Comparison of ENCODE assay signal across 10 cellular contexts in the genomic region with DNA sequence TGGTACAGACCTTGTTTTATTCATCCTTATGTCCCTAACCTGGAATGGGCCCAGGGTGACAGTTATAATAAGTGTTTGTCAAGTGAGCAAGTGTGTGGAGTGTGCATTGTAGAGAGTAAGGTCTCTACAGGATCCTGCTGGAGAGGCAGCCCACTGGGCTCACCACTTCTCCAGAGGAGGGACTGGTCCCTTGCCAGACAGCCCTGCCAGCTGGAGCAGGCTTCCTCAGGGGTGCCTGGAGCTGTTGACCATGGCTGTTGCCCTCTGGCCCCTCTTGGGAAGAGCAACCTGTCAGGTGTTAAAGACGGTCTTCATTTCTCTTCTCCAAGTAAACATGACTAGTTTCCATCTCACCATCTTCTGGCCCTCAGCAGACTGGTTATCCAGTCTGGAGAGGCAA. TPM values are rescaled to one million over a fixed set of nuclear protein-coding genes. Genes with fewer than 3 reads are reported as not detected.
DNase-seq lines count a peak whose midpoint lies in the region; ATAC-seq and TF ChIP-seq lines count a peak whose summit lies in the region.
"Had no signal": no experiment of that assay in that cellular context is flagged by ENCODE, and none has a peak within 500 bp of the region (broad histone marks: within the 10 kb centered on the region; RNA-seq: fewer than 3 reads in every experiment).

No MANE protein-coding gene starts in this region.

- H3K4me1 ChIP-seq in BLaER1: peaks cover 99% of the 10 kb centered on the region
- H3K4me1 ChIP-seq in endodermal cell (ENCODE audit: control insufficient read depth, insufficient read depth, low read length): no peaks in the 10 kb centered on the region

- intact Hi-C loops in CD4-positive, alpha-beta T cell (cut with DNase I, micrococcal nuclease): loop anchor here (5.0 kb wide), 2 partner anchors 48 to 58 kb away; no protein-coding TSS in a partner anchor

- H3K27ac ChIP-seq in BLaER1 (peak overlapping the region; percentile 58; the same call in 1 of the 2 replicates), endodermal cell (ENCODE audit: low read depth, low read length) (no peak overlapping the region)
- H3K27ac ChIP-seq in CD4-positive, alpha-beta T cell (ENCODE audit: low read depth, low read length): peak overlapping the region; percentile 70

- H3K9ac ChIP-seq in BLaER1: 0 out of 2 replicates have a peak overlapping the region, but pooled peaks have one; percentile 37
- no peak overlapping the region for H3K9ac ChIP-seq in endodermal cell (ENCODE audit: extremely low read depth, low read length, poor library complexity, severe bottlenecking)

- H3K4me1 Mint-ChIP-seq in CD4-positive, alpha-beta T cell (ENCODE audit: low read depth): peaks cover 98% of the 10 kb centered on the region
- H3K4me1 Mint-ChIP-seq in activated T-helper 17 cell treated with anti-CD3 and anti-CD28 coated beads, Interleukin-2, amount 50 U/mL, for 72 hours: peaks cover 60% of the 10 kb centered on the region
- H3K4me1 Mint-ChIP-seq in nephron (peaks cover 29% of the 10 kb centered on the region), endodermal cell (peaks cover 4% of the 10 kb centered on the region)

- H3K27me3 Mint-ChIP-seq in CD4-positive, alpha-beta T cell: no peaks in the 10 kb centered on the region
- no peaks in the 10 kb centered on the region for H3K27me3 Mint-ChIP-seq in activated T-helper 17 cell treated with anti-CD3 and anti-CD28 coated beads, Interleukin-2, amount 50 U/mL, for 72 hours
- H3K27me3 Mint-ChIP-seq in nephron (ENCODE audit: low read depth) (no peaks in the 10 kb centered on the region), endodermal cell (ENCODE audit: insufficient read depth) (no peaks in the 10 kb centered on the region)

- 89 to 100% methylated on average over 1 of the region's 1 CpG for WGBS in endodermal cell (ENCODE audit: insufficient coverage in 1 of 2, insufficient read length in 1 of 2), 2 experiments

- CTCF ChIA-PET in CD4-positive, alpha-beta T cell (lab: Charles Lee): interaction anchor here (1.1 to 2.6 kb wide), 3 partner anchors 20 to 60 kb away, joined by 3 to 9 read pairs (median 4); a partner anchor contains a TSS

- POLR2A ChIA-PET in CD4-positive, alpha-beta T cell (lab: Charles Lee): interaction anchor here (1.3 to 25.5 kb wide), 7 partner anchors 9 to 59 kb away, joined by 5 to 1045 read pairs (median 188); a partner anchor contains a TSS

- H3K27me3 ChIP-seq in BLaER1: no peaks in the 10 kb centered on the region
- H3K27me3 ChIP-seq in CD4-positive, alpha-beta T cell (ENCODE audit: control insufficient read depth, insufficient read depth, low read length): no peaks in the 10 kb centered on the region
- H3K27me3 ChIP-seq in endodermal cell (ENCODE audit: control insufficient read depth, insufficient read depth, low read length, poor library complexity, severe bottlenecking): no peaks in the 10 kb centered on the region

- DNase-seq in CD4-positive, alpha-beta T cell: no peak
- DNase-seq in kidney glomerular epithelial cell (lab: John Stamatoyannopoulos, UW) (no peak), SKM-1 (lab: John Stamatoyannopoulos, UW; ENCODE audit: unreplicated experiment) (no peak), endodermal cell (no peak)
- DNase-seq: foreskin melanocyte, OCI-M1 had no signal

- no peak for TF ChIP-seq CTCF in CD4-positive, alpha-beta T cell (IDR thresholded peaks at IDR 0.05)
- TF ChIP-seq CTCF in nephron (IDR thresholded peaks at IDR 0.05; ENCODE audit: unreplicated experiment in 3 of 3) (no peak), endodermal cell (conservative IDR thresholded peaks at IDR 0.05) (no peak)

- peak overlapping the region; percentile 65 for H3K4me3 Mint-ChIP-seq in CD4-positive, alpha-beta T cell
- no peak overlapping the region for H3K4me3 Mint-ChIP-seq in activated T-helper 17 cell treated with anti-CD3 and anti-CD28 coated beads, Interleukin-2, amount 50 U/mL, for 72 hours
- H3K4me3 Mint-ChIP-seq in nephron: no peak overlapping the region
- no peak overlapping the region for H3K4me3 Mint-ChIP-seq in endodermal cell
- H3K4me3 Mint-ChIP-seq: CD14-positive monocyte had no signal

- H3K4me2 ChIP-seq in BLaER1: peak overlapping the region; percentile 94

- H3K4me3 ChIP-seq in BLaER1: no peak overlapping the region
- no peak overlapping the region for H3K4me3 ChIP-seq in endodermal cell (ENCODE audit: low read length)

- peak overlapping the region; percentile 97 for H3K27ac Mint-ChIP-seq in CD4-positive, alpha-beta T cell
- H3K27ac Mint-ChIP-seq in activated T-helper 17 cell treated with anti-CD3 and anti-CD28 coated beads, Interleukin-2, amount 50 U/mL, for 72 hours: peak overlapping the region; percentile 91
- H3K27ac Mint-ChIP-seq in nephron (peak overlapping the region in 2 of 3 experiments; percentile 33 to 54), endodermal cell (no peak overlapping the region)

- H4K20me1 ChIP-seq in BLaER1: no peaks in the 10 kb centered on the region

- no peak for ATAC-seq in CD4-positive, alpha-beta T cell (ENCODE audit: poor library complexity)
- no peak for ATAC-seq in activated T-helper 17 cell treated with anti-CD3 and anti-CD28 coated beads, Interleukin-2, amount 50 U/mL, for 72 hours (replicated peaks)

- peaks cover 15% of the 10 kb centered on the region; the same call in 1 of the 2 replicates for H3K36me3 ChIP-seq in BLaER1
- no peaks in the 10 kb centered on the region for H3K36me3 ChIP-seq in endodermal cell (ENCODE audit: control insufficient read depth, insufficient read depth, low read length)

- H3K9me3 ChIP-seq in BLaER1: no peaks in the 10 kb centered on the region
- no peaks in the 10 kb centered on the region for H3K9me3 ChIP-seq in CD4-positive, alpha-beta T cell (ENCODE audit: control insufficient read depth, low read length)
- peaks cover 4% of the 10 kb centered on the region for H3K9me3 ChIP-seq in endodermal cell (ENCODE audit: control insufficient read depth, low read length)

- H3K9me3 Mint-ChIP-seq in CD4-positive, alpha-beta T cell: no peaks in the 10 kb centered on the region
- H3K9me3 Mint-ChIP-seq in activated T-helper 17 cell treated with anti-CD3 and anti-CD28 coated beads, Interleukin-2, amount 50 U/mL, for 72 hours: no peaks in the 10 kb centered on the region
- H3K9me3 Mint-ChIP-seq in nephron (peaks cover 3% of the 10 kb centered on the region), endodermal cell (peaks cover 9% of the 10 kb centered on the region)

- H3K36me3 Mint-ChIP-seq in CD4-positive, alpha-beta T cell (ENCODE audit: low read depth): peaks cover 39% of the 10 kb centered on the region
- H3K36me3 Mint-ChIP-seq in activated T-helper 17 cell treated with anti-CD3 and anti-CD28 coated beads, Interleukin-2, amount 50 U/mL, for 72 hours (ENCODE audit: low read depth): no peaks in the 10 kb centered on the region
- H3K36me3 Mint-ChIP-seq in nephron (ENCODE audit: low read depth) (no peaks in the 10 kb centered on the region), endodermal cell (ENCODE audit: low read depth) (no peaks in the 10 kb centered on the region)

RNA-seq across cellular contexts. Expression of a gene that starts 20.0 kb away (rescaled TPM):
- 1,000 to 10,000 TPM; 1,212 to 1,234 TPM for total RNA-seq in CD4-positive, alpha-beta T cell
- total RNA-seq in activated T-helper 17 cell treated with anti-CD3 and anti-CD28 coated beads, Interleukin-2, amount 50 U/mL, for 72 hours: 100 to 1,000 TPM; 125 to 174 TPM
- 1 to 10 TPM; 5.6 to 7.3 TPM for total RNA-seq in endodermal cell
- polyA plus RNA-seq in endodermal cell (2013, experiment 1 of 2): 2.2 TPM
- 4.5 TPM for polyA plus RNA-seq in endodermal cell (2013, experiment 2 of 2)

Comparison
In these comparisons a context has a peak if more than half of its experiments do, and no peak if none do; other contexts are left out.
1. RNA of a gene that starts 20.0 kb away (total RNA-seq): 1,212 to 1,234 TPM in CD4-positive, alpha-beta T cell and 125 to 174 TPM in activated T-helper 17 cell treated with anti-CD3 and anti-CD28 coated beads, Interleukin-2, amount 50 U/mL, for 72 hours; 5.6 to 7.3 TPM in endodermal cell; every median in the first group is over 10 times any median in the second.